Comparison of ENCODE assay signal across 25 cellular contexts in genomic region chr10:54797636-54798395, GRCh38. TPM values are rescaled to one million over a fixed set of nuclear protein-coding genes. Genes with fewer than 3 reads are reported as not detected.
DNase-seq lines count a peak whose midpoint lies in the region; ATAC-seq and TF ChIP-seq lines count a peak whose summit lies in the region.
"Had no signal": no experiment of that assay in that cellular context is flagged by ENCODE, and none has a peak within 500 bp of the region (broad histone marks: within the 10 kb centered on the region; RNA-seq: fewer than 3 reads in every experiment).

No MANE protein-coding gene starts in this region.

- H3K4me3 ChIP-seq in heart right ventricle (no peak overlapping the region), upper lobe of right lung (no peak overlapping the region)
- H3K4me3 ChIP-seq: mucosa of descending colon, Peyer's patch, skin epidermis had no signal

- H3K4me1 ChIP-seq in heart right ventricle (no peaks in the 10 kb centered on the region), upper lobe of right lung (no peaks in the 10 kb centered on the region)
- H3K4me1 ChIP-seq: Peyer's patch had no signal

- H3K9me3 ChIP-seq in heart right ventricle (no peaks in the 10 kb centered on the region), upper lobe of right lung (no peaks in the 10 kb centered on the region)
- H3K9me3 ChIP-seq: mucosa of descending colon, Peyer's patch had no signal

- ATAC-seq in heart right ventricle (no peak), HG02938 (IDR thresholded peaks at IDR 0.05; ENCODE audit: unreplicated experiment) (no peak), upper lobe of right lung (no peak)
- ATAC-seq: activated naive CD8-positive, alpha-beta T cell treated with anti-CD3 and anti-CD28 coated beads, Interleukin-2, amount 50 U/mL, for 24 hours; CD8-positive, alpha-beta T cell; mucosa of descending colon; stimulated activated naive B cell treated with anti-CD40 and anti-IgM and Interleukin-4, amounts not matched to agents 10 μg/mL and 1 μg/mL and 100 μg/mL, for 72 hours had no signal

- TF ChIP-seq CTCF in heart right ventricle (IDR thresholded peaks at IDR 0.05) (no peak), upper lobe of right lung (IDR thresholded peaks at IDR 0.05) (no peak)

- H3K27ac ChIP-seq in heart right ventricle = no peak overlapping the region
- H3K27ac ChIP-seq in upper lobe of right lung = no peak overlapping the region
- H3K27ac ChIP-seq: Peyer's patch, skin epidermis had no signal

- WGBS in heart right ventricle, 2 donors = 69 to 75% methylated on average over 10 of the region's 10 CpGs

- H3K27me3 ChIP-seq in heart right ventricle (no peaks in the 10 kb centered on the region), upper lobe of right lung (no peaks in the 10 kb centered on the region)
- H3K27me3 ChIP-seq: Peyer's patch had no signal

- intact Hi-C loops in heart right ventricle (cut with DNase I) (no loop called here), upper lobe of right lung (cut with DNase I) (no loop called here)

- DNase-seq in NCI-H69 (lab: John Stamatoyannopoulos, UW) (peak; percentile 8), astrocyte of the hippocampus (ENCODE audit: low read depth, low spot score) (peak; percentile 31), glomerular visceral epithelial cell (ENCODE audit: extremely low spot score) (peak; percentile 25), heart right ventricle (no peak), upper lobe of right lung (no peak)
- no peak for DNase-seq in central memory CD4-positive, alpha-beta T cell
- DNase-seq: activated B cell treated with CpG ODN at 0.5 μM for 24 hours; activated CD4-positive, alpha-beta T cell treated with anti-CD3 and anti-CD28 coated beads, Interleukin-2, amount 50 U/mL, for 48 hours; activated effector memory CD4-positive, alpha-beta T cell treated with Interleukin-2 at 50 U/mL for 16 hours; activated naive CD8-positive, alpha-beta T cell treated with anti-CD3 and anti-CD28 coated beads, Interleukin-2, amount 50 U/mL, for 24 hours; CD8-positive, alpha-beta T cell; cortex of kidney; DMS153; H7; immature natural killer cell; mucosa of descending colon; NCI-H1048; NCI-H1930; Peyer's patch; posterior cingulate gyrus; stimulated activated naive B cell treated with anti-CD40 and anti-IgM and Interleukin-4, amounts not matched to agents 10 μg/mL and 1 μg/mL and 100 μg/mL, for 72 hours; T-helper 9 cell had no signal

- H3K36me3 ChIP-seq in heart right ventricle (no peaks in the 10 kb centered on the region), upper lobe of right lung (no peaks in the 10 kb centered on the region)
- H3K36me3 ChIP-seq: Peyer's patch had no signal

RNA-seq across cellular contexts. Expression of gene PCDH15, which starts 3.2 kb away (rescaled TPM):
- under 1 TPM; 0.05 to 1.00 (median 0.37) TPM for total RNA-seq in heart right ventricle
- polyA plus RNA-seq in heart right ventricle = under 1 TPM; 0.09 to 0.22 TPM
- 3.2 TPM for total RNA-seq in upper lobe of right lung
- total RNA-seq: activated B cell treated with CpG ODN at 0.5 μM for 24 hours; CD8-positive, alpha-beta T cell; H7; lower leg skin; Peyer's patch had no signal
- polyA plus RNA-seq: immature natural killer cell had no signal

Comparison
In these comparisons a context has a peak if more than half of its experiments do, and no peak if none do; other contexts are left out.
1. DNase-seq: peak in NCI-H69 (single experiment), astrocyte of the hippocampus (single experiment) and glomerular visceral epithelial cell (single experiment); none in central memory CD4-positive, alpha-beta T cell (single experiment), heart right ventricle (0 of 2) and upper lobe of right lung (single experiment).